In the genomic region with DNA sequence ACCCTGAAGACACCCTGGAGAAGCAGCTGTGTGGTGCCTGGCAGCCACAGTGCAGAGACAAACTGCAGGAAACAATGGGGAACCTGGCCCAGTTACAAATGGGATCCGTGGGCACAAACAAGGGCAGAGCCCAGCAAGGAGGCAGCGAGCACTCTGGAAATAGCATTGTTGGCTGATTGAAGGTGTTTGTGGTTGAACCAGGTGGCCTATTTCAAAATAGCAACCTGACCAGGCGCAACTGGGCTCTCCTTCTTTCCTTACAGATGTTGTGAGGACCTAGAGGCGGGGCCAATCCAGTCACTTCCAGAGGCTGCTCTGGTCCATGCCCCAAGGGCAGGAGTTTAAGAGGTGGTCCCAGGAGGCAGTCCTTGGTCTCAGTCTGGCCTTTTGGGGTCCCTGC, we compare ENCODE assay signal across 32 cellular contexts. TPM values are rescaled to one million over a fixed set of nuclear protein-coding genes. Genes with fewer than 3 reads are reported as not detected.
A peak's percentile ranks its signal among the peaks of the same experiment; 100 is the strongest.
DNase-seq lines count a peak whose midpoint lies in the region; ATAC-seq, FAIRE-seq and TF ChIP-seq lines count a peak whose summit lies in the region.
"Had no signal": no experiment of that assay in that cellular context is flagged by ENCODE, and none has a peak within 500 bp of the region (broad histone marks: within the 10 kb centered on the region; RNA-seq: fewer than 3 reads in every experiment).

No MANE protein-coding gene starts in this region.

- H2AFZ ChIP-seq in GM12878 (ENCODE audit: control insufficient read depth, low read depth, low read length) = peak overlapping the region; percentile 24; the same call in 1 of the 2 replicates

- H3K27me3 Mint-ChIP-seq in Calu3 (ENCODE audit: unreplicated experiment) = peaks cover 50% of the 10 kb centered on the region
- H3K27me3 Mint-ChIP-seq: activated T-cell treated with anti-CD3 and anti-CD28 coated beads, Interleukin-2, amount 50 U/mL, for 24 hours; stimulated activated naive B cell treated with anti-CD40 and anti-IgM and Interleukin-4, amounts not matched to agents 10 μg/mL and 1 μg/mL and 100 μg/mL, for 72 hours had no signal

- H3K4me1 ChIP-seq in GM12878 (ENCODE audit: control insufficient read depth, insufficient read depth, low read length) (peaks cover 13% of the 10 kb centered on the region), foreskin keratinocyte (no peaks in the 10 kb centered on the region), aorta (ENCODE audit: control insufficient read depth in 1 of 2, insufficient read depth in 2 of 2, low read length in 2 of 2) (no peaks in the 10 kb centered on the region)
- H3K4me1 ChIP-seq: psoas muscle, sigmoid colon had no signal

- ATAC-seq in GM12878 (peak; percentile 40), GM18858 (IDR thresholded peaks at IDR 0.05; ENCODE audit: unreplicated experiment) (no peak), foreskin keratinocyte (no peak), aorta (ENCODE audit: low FRiP score) (no peak)

- no TSS peak for BruUV-seq in GM12878 (replicated peaks; lab: Mats Ljungman, UMichigan)
- no TSS peak for BruUV-seq in Calu3 (replicated peaks; lab: Mats Ljungman, UMichigan)

- H4K20me1 ChIP-seq in GM12878 (ENCODE audit: control insufficient read depth, insufficient read depth) = no peaks in the 10 kb centered on the region

- TF ChIP-seq RAD21 in GM12878 (IDR thresholded peaks at IDR 0.05; ENCODE audit: insufficient read depth, low read depth, low read length) = no peak

- TF ChIP-seq POLR2A in GM12878 (IDR thresholded peaks at IDR 0.05; ENCODE audit: low read depth, low read length) = no peak

- in situ Hi-C loops in GM12878 (cut with MboI) = no loop called here

- H3K4me3 Mint-ChIP-seq in Calu3 (ENCODE audit: low read depth, unreplicated experiment) = no peak overlapping the region
- H3K4me3 Mint-ChIP-seq: activated CD4-positive, alpha-beta T cell treated with anti-CD3 and anti-CD28 coated beads, Interleukin-2, amount 10 ng/mL, durations not matched to agents 24 days and 14 days; activated T-cell treated with anti-CD3 and anti-CD28 coated beads, Interleukin-2, amount 50 U/mL, for 24 hours; naive B cell; stimulated activated naive B cell treated with anti-CD40 and anti-IgM and Interleukin-4, amounts not matched to agents 10 μg/mL and 1 μg/mL and 100 μg/mL, for 72 hours had no signal

- no peaks in the 10 kb centered on the region; the same call in 2 of the 3 replicates for H3K9me3 ChIP-seq in GM12878 (replicated peaks; ENCODE audit: control insufficient read depth, insufficient read depth, low read length)
- H3K9me3 ChIP-seq in aorta (ENCODE audit: control insufficient read depth, low read length) = no peaks in the 10 kb centered on the region
- H3K9me3 ChIP-seq: left ventricle myocardium inferior, psoas muscle, sigmoid colon, suprapubic skin had no signal

- TF ChIP-seq CTCF in GM12878 (IDR thresholded peaks at IDR 0.05 in 2 of 3, conservative IDR thresholded peaks at IDR 0.05 in 1 of 3; ENCODE audit: control insufficient read depth in 2 of 3, extremely low read depth in 1 of 3, insufficient read depth in 1 of 3, low read depth in 3 of 3, low read length in 3 of 3) = no peak
- TF ChIP-seq CTCF in foreskin keratinocyte (conservative IDR thresholded peaks at IDR 0.05) = no peak
- TF ChIP-seq CTCF in Calu3 (IDR thresholded peaks at IDR 0.05; ENCODE audit: unreplicated experiment) = no peak

- no peaks in the 10 kb centered on the region for H3K4me1 Mint-ChIP-seq in Calu3 (ENCODE audit: low read depth, unreplicated experiment)
- H3K4me1 Mint-ChIP-seq: activated CD4-positive, alpha-beta T cell treated with anti-CD3 and anti-CD28 coated beads, Interleukin-2, amount 10 ng/mL, durations not matched to agents 24 days and 14 days had no signal

- H3K27ac ChIP-seq in GM12878 (ENCODE audit: control insufficient read depth, insufficient read depth) (no peak overlapping the region), foreskin keratinocyte (no peak overlapping the region), aorta (ENCODE audit: low read depth in 1 of 2, low read length in 2 of 2) (no peak overlapping the region)
- H3K27ac ChIP-seq: 22Rv1, left ventricle myocardium inferior, psoas muscle, sigmoid colon, suprapubic skin, WERI-Rb-1 had no signal

- SMC1A ChIA-PET in GM12878 (lab: Charles Lee; ENCODE audit: uncharacterized antibody, unreplicated experiment) = interaction anchor here (2.1 kb wide), 1 partner anchor 76 kb away, joined by 8 read pairs; no protein-coding TSS in a partner anchor

- H3K4me3 ChIP-seq in GM12878 (no peak overlapping the region), aorta (ENCODE audit: low read length in 2 of 2) (no peak overlapping the region)
- H3K4me3 ChIP-seq: left ventricle myocardium inferior, psoas muscle, sigmoid colon, suprapubic skin had no signal

- H3K27ac Mint-ChIP-seq in Calu3 (ENCODE audit: unreplicated experiment) = no peak overlapping the region
- H3K27ac Mint-ChIP-seq: activated CD4-positive, alpha-beta T cell treated with anti-CD3 and anti-CD28 coated beads, Interleukin-2, amount 10 ng/mL, durations not matched to agents 24 days and 14 days; activated T-cell treated with anti-CD3 and anti-CD28 coated beads, Interleukin-2, amount 50 U/mL, for 24 hours; stimulated activated naive B cell treated with anti-CD40 and anti-IgM and Interleukin-4, amounts not matched to agents 10 μg/mL and 1 μg/mL and 100 μg/mL, for 72 hours had no signal

- peak; percentile 7 for FAIRE-seq in GM12878 (lab: Jason Lieb, UNC)
- FAIRE-seq: endothelial cell of umbilical vein, islet of Langerhans had no signal

- intact Hi-C loops in GM12878 (cut with micrococcal nuclease; ENCODE audit: unreplicated experiment) (no loop called here), Calu3 (cut with micrococcal nuclease; ENCODE audit: unreplicated experiment) (no loop called here), aorta (cut with DNase I) (no loop called here)

- TF ChIP-seq EP300 in GM12878 (IDR thresholded peaks at IDR 0.05; ENCODE audit: borderline replicate concordance in 1 of 2, control insufficient read depth in 1 of 2, low read depth in 2 of 2, low read length in 2 of 2) = no peak

- DNase-seq in NCI-H2196 (lab: John Stamatoyannopoulos, UW; ENCODE audit: unreplicated experiment) = peak; percentile 25
- DNase-seq in NCI-H2196 treated with DMSO at 0.1 percent for 48 hours (lab: John Stamatoyannopoulos, UW; ENCODE audit: unreplicated experiment) = no peak
- DNase-seq in NCI-H2107 treated with DMSO at 0.1 percent for 48 hours (lab: John Stamatoyannopoulos, UW; ENCODE audit: unreplicated experiment) = peak; percentile 69
- no peak for DNase-seq in GM12878 (ENCODE audit: low read depth, low spot score)
- no peak for DNase-seq in foreskin keratinocyte
- DNase-seq in Calu3 = no peak
- DNase-seq in aorta = no peak
- DNase-seq: activated CD4-positive, alpha-beta T cell treated with anti-CD3 and anti-CD28 coated beads, Interleukin-2, amount 10 ng/mL, durations not matched to agents 24 days and 14 days; activated gamma-delta T cell treated with Interleukin-2 at 50 U/mL for 16 hours; activated T-cell treated with anti-CD3 and anti-CD28 coated beads, Interleukin-2, amount 50 U/mL, for 24 hours; cerebellar nuclear complex; DMS153; KG1; left ventricle myocardium inferior; MV-4-11; naive B cell; NCI-H1694 treated with DMSO at 0.1 percent for 48 hours; NCI-H2227 treated with DMSO at 0.1 percent for 48 hours; psoas muscle; SHP77 treated with DMSO at 0.1 percent for 48 hours; stimulated activated CD4-positive, alpha-beta T cell treated with anti-CD3 and anti-CD28 coated beads, Interleukin-15, amount 100 ng/mL, for 24 hours; stimulated activated naive B cell treated with anti-CD40 and anti-IgM and Interleukin-4, amounts not matched to agents 10 μg/mL and 1 μg/mL and 100 μg/mL, for 72 hours; T-helper 9 cell; WERI-Rb-1 had no signal

- H3K27me3 ChIP-seq in GM12878 (replicated peaks in 1 of 2; ENCODE audit: control insufficient read depth in 2 of 2, insufficient read depth in 2 of 2, low read length in 1 of 2) = no peaks in the 10 kb centered on the region
- H3K27me3 ChIP-seq in foreskin keratinocyte = no peaks in the 10 kb centered on the region
- H3K27me3 ChIP-seq in aorta (ENCODE audit: control insufficient read depth in 1 of 2, insufficient read depth in 2 of 2, low read length in 1 of 2) = no peaks in the 10 kb centered on the region
- H3K27me3 ChIP-seq: sigmoid colon, suprapubic skin had no signal

- no peaks in the 10 kb centered on the region for H3K79me2 ChIP-seq in GM12878 (ENCODE audit: control insufficient read depth, insufficient read depth, low read length)

- POLR2A ChIA-PET in GM12878 (lab: Charles Lee) = no interaction called here

- RAD21 ChIA-PET in GM12878 (lab: Charles Lee; ENCODE audit: unreplicated experiment) = no interaction called here

- CTCF ChIA-PET in GM12878 (lab: Yijun Ruan, JAX) (interaction anchor here (0.6 to 1.5 kb wide), 4 partner anchors 14 to 86 kb away, joined by 3 to 4 read pairs (median 3); no protein-coding TSS in a partner anchor), Calu3 (lab: Charles Lee) (no interaction called here)

- H3K4me2 ChIP-seq in GM12878 (ENCODE audit: control insufficient read depth, insufficient read depth) = peak overlapping the region; percentile 39; the same call in 1 of the 2 replicates

- no peak overlapping the region for H3K9ac ChIP-seq in GM12878 (ENCODE audit: control insufficient read depth, insufficient read depth, low read length)

- no peaks in the 10 kb centered on the region for H3K36me3 Mint-ChIP-seq in Calu3 (ENCODE audit: insufficient read depth, unreplicated experiment)
- H3K36me3 Mint-ChIP-seq: naive B cell had no signal

- no peaks in the 10 kb centered on the region for H3K9me3 Mint-ChIP-seq in Calu3 (ENCODE audit: low read depth, unreplicated experiment)
- H3K9me3 Mint-ChIP-seq: activated CD4-positive, alpha-beta T cell treated with anti-CD3 and anti-CD28 coated beads, Interleukin-2, amount 10 ng/mL, durations not matched to agents 24 days and 14 days; activated T-cell treated with anti-CD3 and anti-CD28 coated beads, Interleukin-2, amount 50 U/mL, for 24 hours; naive B cell had no signal

- WGBS in GM12878 (ENCODE audit: insufficient coverage, insufficient replicate concordance, low lambda C conversion rate, missing lambda C conversion rate) = 11% methylated on average over 4 of the region's 4 CpGs
- 83 to 87% methylated on average over 4 of the region's 4 CpGs for WGBS in aorta, 2 donors

- H3K36me3 ChIP-seq in GM12878 (ENCODE audit: control insufficient read depth in 2 of 2, insufficient read depth in 2 of 2, low read length in 1 of 2) (no peaks in the 10 kb centered on the region), aorta (ENCODE audit: control insufficient read depth in 1 of 2, insufficient read depth in 2 of 2, low read length in 1 of 2) (no peaks in the 10 kb centered on the region)
- H3K36me3 ChIP-seq: left ventricle myocardium inferior, sigmoid colon, suprapubic skin, WERI-Rb-1 had no signal

RNA-seq across cellular contexts. Expression of a gene that starts 21.7 kb away (rescaled TPM):
- total RNA-seq in GM12878 (2013; cell fraction: nucleolus; rRNA removed) = 28.7 and 28.9 TPM in 2 replicates
- 8.5 and 9.8 TPM in 2 replicates for total RNA-seq in GM12878 (2014; rRNA removed)
- 13.1 and 13.4 TPM in 2 replicates for total RNA-seq in GM12878 (2014; rRNA removed; fragmentation: Illumina TruSeq; extraction: Trizol)
- total RNA-seq in GM12878 (2021) = 17.9 and 21.6 TPM in 2 replicates
- polyA plus RNA-seq in GM12878 (2011; ENCODE audit: low read depth) = 6.1 TPM
- polyA plus RNA-seq in GM12878 (2011; rRNA removed) = 9.1 and 9.6 TPM in 2 replicates
- 5.7 and 11.2 TPM in 2 replicates for polyA plus RNA-seq in GM12878 (2011; cell fraction: cytosol; rRNA removed)
- 12.9 and 18.3 TPM in 2 replicates for polyA plus RNA-seq in GM12878 (2011; cell fraction: nucleus; rRNA removed)
- 9.1 and 9.6 TPM in 2 replicates for polyA plus RNA-seq in GM12878 (2012)
- 12.6 and 12.7 TPM in 2 replicates for polyA plus RNA-seq in GM12878 (2014; fragmentation: Illumina TruSeq; extraction: Trizol)
- polyA plus RNA-seq in GM12878 (2014; fragmentation: Nextera tagmentation; extraction: Ambion mirVana) = 1 to 10 TPM; 1.8 to 2.3 TPM
- 6.3 and 7.0 TPM in 2 replicates for polyA plus RNA-seq in GM12878 (2014; rRNA removed)
- 10 to 100 TPM; 11.3 to 13.9 TPM for polyA plus RNA-seq in GM12878 (2016; fragmentation: Nextera tagmentation; extraction: Ambion mirVana)
- polyA minus RNA-seq in GM12878 (2011; rRNA and poly(A)+ RNA removed) = 14.7 and 15.7 TPM in 2 replicates
- 6.4 and 8.6 TPM in 2 replicates for polyA minus RNA-seq in GM12878 (2011; cell fraction: cytosol; rRNA and poly(A)+ RNA removed)
- polyA minus RNA-seq in GM12878 (2011; cell fraction: nucleus; rRNA and poly(A)+ RNA removed) = 10.8 and 12.8 TPM in 2 replicates
- 17.1 and 21.7 TPM in 2 replicates for total RNA-seq in foreskin keratinocyte
- polyA plus RNA-seq in foreskin keratinocyte = 3.1 and 3.3 TPM in 2 replicates
- 14.5 and 17.3 TPM in 2 replicates for total RNA-seq in Calu3 (2022)
- 10 to 100 TPM; 21.8 to 52.8 TPM for total RNA-seq in aorta
- 1 to 10 TPM; 3.1 to 4.4 TPM for polyA plus RNA-seq in aorta

RNA-seq across cellular contexts. Expression of a gene that starts 39.3 kb away (rescaled TPM):
- total RNA-seq in GM12878 (2013; cell fraction: nucleolus; rRNA removed) = 0.51 and 0.65 TPM in 2 replicates
- total RNA-seq in GM12878 (2014; rRNA removed) (0.11 TPM in 1 of 2 replicates, not detected in the other), GM12878 (2014; rRNA removed; fragmentation: Illumina TruSeq; extraction: Trizol) (not detected in 2 replicates), GM12878 (2021) (0.05 TPM in 1 of 2 replicates, not detected in the other), foreskin keratinocyte (not detected in 2 replicates), Calu3 (2022) (0.22 TPM in 1 of 2 replicates, not detected in the other), aorta (under 1 TPM in 1 of 2 donors, not detected in 1; 0.45 TPM)
- not detected for polyA plus RNA-seq in GM12878 (2011; ENCODE audit: low read depth)
- polyA plus RNA-seq in GM12878 (2011; rRNA removed) (0.03 and 0.10 TPM in 2 replicates), GM12878 (2014; fragmentation: Illumina TruSeq; extraction: Trizol) (0.01 TPM in 1 of 2 replicates, not detected in the other), GM12878 (2014; fragmentation: Nextera tagmentation; extraction: Ambion mirVana) (not detected), GM12878 (2014; rRNA removed) (0.03 TPM in 1 of 2 replicates, not detected in the other), GM12878 (2016; fragmentation: Nextera tagmentation; extraction: Ambion mirVana) (not detected), foreskin keratinocyte (not detected in 2 replicates), aorta (not detected)
- 0.01 and 0.08 TPM in 2 replicates for polyA plus RNA-seq in GM12878 (2011; cell fraction: cytosol; rRNA removed)
- polyA plus RNA-seq in GM12878 (2011; cell fraction: nucleus; rRNA removed) = 0.09 and 0.13 TPM in 2 replicates
- polyA plus RNA-seq in GM12878 (2012) = 0.11 TPM in 1 of 2 replicates, not detected in the other
- not detected in 2 replicates for polyA minus RNA-seq in GM12878 (2011; rRNA and poly(A)+ RNA removed)
- not detected in 2 replicates for polyA minus RNA-seq in GM12878 (2011; cell fraction: cytosol; rRNA and poly(A)+ RNA removed)
- not detected in 2 replicates for polyA minus RNA-seq in GM12878 (2011; cell fraction: nucleus; rRNA and poly(A)+ RNA removed)
- total RNA-seq: activated CD4-positive, alpha-beta T cell treated with anti-CD3 and anti-CD28 coated beads, Interleukin-2, amount 10 ng/mL, durations not matched to agents 24 days and 14 days; endothelial cell of umbilical vein; G401; psoas muscle; sigmoid colon; ureter had no signal
- polyA plus RNA-seq: endothelial cell of umbilical vein, psoas muscle had no signal

Comparison
In these comparisons a context has a peak if more than half of its experiments do, and no peak if none do; other contexts are left out.
1. DNase-seq: peak in NCI-H2196 (single experiment) and NCI-H2107 treated with DMSO at 0.1 percent for 48 hours (single experiment); none in NCI-H2196 treated with DMSO at 0.1 percent for 48 hours (single experiment), GM12878 (single experiment), foreskin keratinocyte (0 of 2), Calu3 (single experiment) and aorta (0 of 2).